1 cellular context compared by ENCODE assay signal in genomic region chr5:54390015-54390414, GRCh38.
TF ChIP-seq lines count a peak whose summit lies in the region.

No MANE protein-coding gene starts in this region.

TF ChIP-seq in HepG2, 621 proteins besides CTCF, POLR2A, EP300 and RAD21 (continued from another document):
- TF ChIP-seq, protein P1, sequence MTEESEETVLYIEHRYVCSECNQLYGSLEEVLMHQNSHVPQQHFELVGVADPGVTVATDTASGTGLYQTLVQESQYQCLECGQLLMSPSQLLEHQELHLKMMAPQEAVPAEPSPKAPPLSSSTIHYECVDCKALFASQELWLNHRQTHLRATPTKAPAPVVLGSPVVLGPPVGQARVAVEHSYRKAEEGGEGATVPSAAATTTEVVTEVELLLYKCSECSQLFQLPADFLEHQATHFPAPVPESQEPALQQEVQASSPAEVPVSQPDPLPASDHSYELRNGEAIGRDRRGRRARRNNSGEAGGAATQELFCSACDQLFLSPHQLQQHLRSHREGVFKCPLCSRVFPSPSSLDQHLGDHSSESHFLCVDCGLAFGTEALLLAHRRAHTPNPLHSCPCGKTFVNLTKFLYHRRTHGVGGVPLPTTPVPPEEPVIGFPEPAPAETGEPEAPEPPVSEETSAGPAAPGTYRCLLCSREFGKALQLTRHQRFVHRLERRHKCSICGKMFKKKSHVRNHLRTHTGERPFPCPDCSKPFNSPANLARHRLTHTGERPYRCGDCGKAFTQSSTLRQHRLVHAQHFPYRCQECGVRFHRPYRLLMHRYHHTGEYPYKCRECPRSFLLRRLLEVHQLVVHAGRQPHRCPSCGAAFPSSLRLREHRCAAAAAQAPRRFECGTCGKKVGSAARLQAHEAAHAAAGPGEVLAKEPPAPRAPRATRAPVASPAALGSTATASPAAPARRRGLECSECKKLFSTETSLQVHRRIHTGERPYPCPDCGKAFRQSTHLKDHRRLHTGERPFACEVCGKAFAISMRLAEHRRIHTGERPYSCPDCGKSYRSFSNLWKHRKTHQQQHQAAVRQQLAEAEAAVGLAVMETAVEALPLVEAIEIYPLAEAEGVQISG (CRISPR knock-in tag; IDR thresholded peaks at IDR 0.05): no peak
- no peak for TF ChIP-seq ZNF446 (CRISPR knock-in tag; IDR thresholded peaks at IDR 0.05)
- TF ChIP-seq ZNF432 (CRISPR knock-in tag; IDR thresholded peaks at IDR 0.05; ENCODE audit: borderline replicate concordance): no peak
- no peak for TF ChIP-seq KAT8 (CRISPR knock-in tag; IDR thresholded peaks at IDR 0.05)
- TF ChIP-seq TFDP2 (CRISPR knock-in tag; IDR thresholded peaks at IDR 0.05): no peak
- TF ChIP-seq SCMH1 (CRISPR knock-in tag; IDR thresholded peaks at IDR 0.05; ENCODE audit: borderline replicate concordance): no peak
- no peak for TF ChIP-seq TGIF2 (CRISPR knock-in tag; IDR thresholded peaks at IDR 0.05)
- no peak for TF ChIP-seq ZNF784 (CRISPR knock-in tag; IDR thresholded peaks at IDR 0.05; ENCODE audit: borderline replicate concordance)
- TF ChIP-seq KDM3A (CRISPR knock-in tag; IDR thresholded peaks at IDR 0.05; ENCODE audit: low read depth): no peak
